17 cellular contexts compared by ENCODE assay signal in the genomic region with DNA sequence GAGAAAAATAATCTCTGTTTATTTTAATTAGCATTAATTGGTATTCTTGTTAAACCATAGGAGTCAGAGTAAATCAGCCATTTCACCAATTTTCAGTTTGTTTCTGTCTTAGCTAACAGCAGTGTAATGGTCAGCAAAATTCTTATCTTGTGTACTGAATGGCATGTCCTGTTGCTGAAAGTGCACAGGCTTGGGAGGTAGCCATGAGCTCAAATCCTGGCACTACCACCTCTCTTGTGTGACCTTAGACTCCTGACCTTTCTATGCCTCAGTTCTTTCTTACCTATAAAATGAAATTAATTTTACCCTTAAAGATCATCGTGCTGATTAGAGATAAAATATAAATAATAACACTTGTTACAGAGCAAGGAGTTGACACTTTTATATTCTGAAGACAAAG. TPM values are rescaled to one million over a fixed set of nuclear protein-coding genes. Genes with fewer than 3 reads are reported as not detected.
DNase-seq lines count a peak whose midpoint lies in the region; ATAC-seq and TF ChIP-seq lines count a peak whose summit lies in the region.
"Had no signal": no experiment of that assay in that cellular context is flagged by ENCODE, and none has a peak within 500 bp of the region (broad histone marks: within the 10 kb centered on the region; RNA-seq: fewer than 3 reads in every experiment).

No MANE protein-coding gene starts in this region.

- H3K36me3 ChIP-seq in gastrocnemius medialis (peaks cover 0 to 50% of the 10 kb centered on the region in 2 donors), mammary epithelial cell (ENCODE audit: insufficient read depth, low read length) (peaks cover 19% of the 10 kb centered on the region)

- ATAC-seq in Right ventricle myocardium inferior: peak; percentile 68
- peak; percentile 74 for ATAC-seq in right cardiac atrium
- ATAC-seq in gastrocnemius medialis: no peak
- ATAC-seq in HG02840 (IDR thresholded peaks at IDR 0.05; ENCODE audit: low FRiP score, unreplicated experiment): no peak
- ATAC-seq: PC-3 had no signal

- no peak for TF ChIP-seq POLR2A in gastrocnemius medialis (IDR thresholded peaks at IDR 0.05)

- H3K27me3 ChIP-seq in right cardiac atrium (ENCODE audit: control insufficient read depth, insufficient read depth) (no peaks in the 10 kb centered on the region), gastrocnemius medialis (no peaks in the 10 kb centered on the region), mammary epithelial cell (ENCODE audit: insufficient read depth, low read length) (no peaks in the 10 kb centered on the region)
- H3K27me3 ChIP-seq: MG63 had no signal

- H3K4me3 ChIP-seq in right cardiac atrium (ENCODE audit: low read length) (no peak overlapping the region), gastrocnemius medialis (no peak overlapping the region), mammary epithelial cell (replicated peaks in 1 of 3; ENCODE audit: insufficient read depth in 1 of 3, low read depth in 2 of 3, low read length in 3 of 3) (no peak overlapping the region)
- H3K4me3 ChIP-seq: MG63 had no signal

- intact Hi-C loops in Right ventricle myocardium inferior (cut with DNase I) (loop anchor here (2.0 kb wide), 1 partner anchor 26 kb away; no protein-coding TSS in a partner anchor), cardiac septum (cut with DNase I) (loop anchor here (5.0 kb wide), 1 partner anchor 183 kb away; no protein-coding TSS in a partner anchor), right cardiac atrium (cut with DNase I) (loop anchor here in 3 of 4 donors (10.0 kb wide), 1 partner anchor 186 kb away; no protein-coding TSS in a partner anchor), gastrocnemius medialis (cut with DNase I; ENCODE audit: low total_unique reads) (no loop called here), mammary epithelial cell (cut with micrococcal nuclease) (no loop called here)

- TF ChIP-seq CTCF in gastrocnemius medialis (IDR thresholded peaks at IDR 0.05 in 4 of 5, conservative IDR thresholded peaks at IDR 0.05 in 1 of 5): no peak
- no peak for TF ChIP-seq CTCF in mammary epithelial cell (conservative IDR thresholded peaks at IDR 0.05 in 1 of 2, IDR thresholded peaks at IDR 0.05 in 1 of 2; ENCODE audit: extremely low read depth in 1 of 2, insufficient read depth in 1 of 2, low read depth in 1 of 2, low read length in 2 of 2)

- H3K9me3 ChIP-seq in right cardiac atrium (ENCODE audit: control insufficient read depth, low read length): no peaks in the 10 kb centered on the region
- H3K9me3 ChIP-seq in gastrocnemius medialis: no peaks in the 10 kb centered on the region
- no peaks in the 10 kb centered on the region for H3K9me3 ChIP-seq in mammary epithelial cell (replicated peaks; ENCODE audit: insufficient read depth, low read length)

- peak overlapping the region; percentile 93 for H3K27ac ChIP-seq in right cardiac atrium (ENCODE audit: low read length)
- peak overlapping the region; percentile 70 to 82 (median 73) for H3K27ac ChIP-seq in gastrocnemius medialis
- H3K27ac ChIP-seq in mammary epithelial cell (ENCODE audit: insufficient read depth, low read depth, low read length): no peak overlapping the region
- H3K27ac ChIP-seq: 22Rv1 had no signal

- H3K4me1 ChIP-seq in right cardiac atrium (ENCODE audit: control insufficient read depth, insufficient read depth, low read length) (peaks cover 5% of the 10 kb centered on the region), gastrocnemius medialis (peaks cover 31 to 42% of the 10 kb centered on the region in 2 donors), mammary epithelial cell (ENCODE audit: insufficient read depth, low read length) (peaks cover 15% of the 10 kb centered on the region)

- dilution Hi-C loops in mammary epithelial cell (cut with HindIII; ENCODE audit: low sequenced_read_pairs): no loop called here

- no peaks in the 10 kb centered on the region for H4K20me1 ChIP-seq in mammary epithelial cell (ENCODE audit: insufficient read depth, low read length)

- 86% methylated on average over 1 of the region's 1 CpG for WGBS in right cardiac atrium
- 11% methylated on average over 1 of the region's 1 CpG for WGBS in mammary epithelial cell (ENCODE audit: low coverage, missing lambda C conversion rate)

- peaks cover 6% of the 10 kb centered on the region for H3K79me2 ChIP-seq in mammary epithelial cell (ENCODE audit: insufficient read depth, low read length)

- DNase-seq in Right ventricle myocardium inferior (ENCODE audit: missing footprints) (no peak), cardiac septum (ENCODE audit: low spot score) (no peak), right cardiac atrium (peak in 2 of 3 donors; percentile 27 to 44), gastrocnemius medialis (no peak), NAMALWA (ENCODE audit: low spot score) (no peak), ecto neural progenitor cell (ENCODE audit: low spot score) (no peak), mammary epithelial cell (no peak)
- DNase-seq: C1 segment of cervical spinal cord, H9, MG63, NCI-H1930, NCI-H2171, NCI-H446 treated with DMSO at 0.1 percent for 48 hours, NCI-H748 treated with DMSO at 0.1 percent for 48 hours, PC-3 had no signal

- H2AFZ ChIP-seq in mammary epithelial cell (ENCODE audit: low read depth, low read length): no peak overlapping the region

- H3K4me2 ChIP-seq in mammary epithelial cell (ENCODE audit: insufficient read depth, low read depth, low read length): no peak overlapping the region

- no TSS peak for BruUV-seq in mammary epithelial cell (replicated peaks; lab: Mats Ljungman, UMichigan)

- in situ Hi-C loops in gastrocnemius medialis (cut with MboI; ENCODE audit: low sequenced_read_pairs in 4 of 4) (no loop called here), mammary epithelial cell (cut with MboI; ENCODE audit: low sequenced_read_pairs in 2 of 2) (no loop called here)

- CTCF ChIA-PET in mammary epithelial cell (lab: Charles Lee; ENCODE audit: low non-redundant PET): interaction anchor here (0.6 kb wide), 1 partner anchor 279 kb away, joined by 16 read pairs; no protein-coding TSS in a partner anchor

- no peak overlapping the region for H3K9ac ChIP-seq in mammary epithelial cell (ENCODE audit: insufficient read depth, low read length)

RNA-seq across cellular contexts. Expression of a gene that starts 35.8 kb away (rescaled TPM):
- total RNA-seq in Right ventricle myocardium inferior: 49.3 TPM
- 46.9 TPM for total RNA-seq in cardiac septum
- total RNA-seq in right cardiac atrium: 10 to 100 TPM; 33.0 to 38.9 (median 37.1) TPM
- polyA plus RNA-seq in right cardiac atrium: 27.8 TPM
- 10 to 100 TPM; 25.2 to 52.5 (median 36.4) TPM for total RNA-seq in gastrocnemius medialis
- total RNA-seq in mammary epithelial cell: 10 to 100 TPM; 28.3 to 41.8 TPM
- 36.8 TPM for polyA plus RNA-seq in mammary epithelial cell
- polyA minus RNA-seq in mammary epithelial cell: 164 TPM

RNA-seq across cellular contexts. Expression of a gene that starts 36.2 kb away (rescaled TPM):
- total RNA-seq in Right ventricle myocardium inferior: 19.8 TPM
- total RNA-seq in cardiac septum: 22.1 TPM
- total RNA-seq in right cardiac atrium: 10 to 100 TPM; 19.7 to 23.0 (median 21.8) TPM
- 11.0 TPM for polyA plus RNA-seq in right cardiac atrium
- 10 to 100 TPM in 1 of 4 donors, 1 to 10 TPM in 3; 5.3 to 10.1 (median 8.6) TPM for total RNA-seq in gastrocnemius medialis
- 10 to 100 TPM; 10.8 to 16.5 TPM for total RNA-seq in mammary epithelial cell
- polyA plus RNA-seq in mammary epithelial cell: 3.7 TPM
- 4.1 TPM for polyA minus RNA-seq in mammary epithelial cell

Comparison
In these comparisons a context has a peak if more than half of its experiments do, and no peak if none do; other contexts are left out.
1. DNase-seq: peak in right cardiac atrium (2 of 3); none in Right ventricle myocardium inferior (single experiment), cardiac septum (single experiment), gastrocnemius medialis (0 of 2), NAMALWA (single experiment), ecto neural progenitor cell (single experiment) and mammary epithelial cell (single experiment).
2. ATAC-seq: peak in Right ventricle myocardium inferior (single experiment) and right cardiac atrium (2 of 2); none in gastrocnemius medialis (0 of 2) and HG02840 (single experiment).
3. intact Hi-C loops: an anchor here in Right ventricle myocardium inferior (2.0 kb wide), cardiac septum (5.0 kb wide) and right cardiac atrium (10.0 kb wide); none called in gastrocnemius medialis and mammary epithelial cell.